13 cellular contexts compared by ENCODE assay signal in the genomic region with DNA sequence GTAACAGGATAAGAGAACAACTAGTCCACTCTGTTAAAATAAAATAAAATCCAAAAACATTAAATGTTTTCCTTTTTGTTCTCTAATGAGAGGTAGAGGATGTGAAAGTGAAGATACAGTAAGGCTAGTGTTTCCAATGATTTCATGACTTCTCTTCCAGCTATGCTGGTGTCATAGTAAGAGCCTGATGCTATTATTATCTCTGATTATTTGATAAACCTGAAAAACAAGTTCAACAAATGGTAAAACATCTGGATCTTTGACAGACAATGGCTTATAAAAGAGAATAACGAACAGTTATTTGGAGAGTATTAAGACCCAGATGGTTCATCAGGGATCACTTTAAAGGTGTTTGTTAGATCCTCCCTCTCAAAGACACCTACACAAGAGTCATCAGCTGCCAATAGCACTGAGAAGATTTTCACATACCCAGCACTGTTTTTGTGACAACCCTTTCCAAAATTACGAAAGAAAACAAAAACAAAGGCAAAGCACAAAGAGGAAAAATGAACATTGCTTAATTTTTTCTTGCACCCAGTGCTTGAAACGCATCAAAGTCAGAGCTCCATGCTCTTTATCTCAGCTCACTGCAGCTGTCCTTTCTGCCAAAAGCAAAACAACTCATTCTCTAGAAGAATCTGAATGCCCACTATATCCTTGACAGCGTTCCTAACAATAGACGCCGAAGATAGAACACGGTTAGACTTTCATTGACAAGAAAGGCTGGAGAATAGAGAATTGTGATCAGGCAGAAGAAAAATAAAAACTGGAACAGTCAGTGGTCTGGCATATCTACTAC.
DNase-seq lines count a peak whose midpoint lies in the region; ATAC-seq and TF ChIP-seq lines count a peak whose summit lies in the region.
"Had no signal": no experiment of that assay in that cellular context is flagged by ENCODE, and none has a peak within 500 bp of the region (broad histone marks: within the 10 kb centered on the region; RNA-seq: fewer than 3 reads in every experiment).

No MANE protein-coding gene starts in this region.

- ATAC-seq in HG03135 (IDR thresholded peaks at IDR 0.05; ENCODE audit: unreplicated experiment): no peak
- ATAC-seq: activated CD4-positive, alpha-beta T cell treated with anti-CD3 and anti-CD28 coated beads for 36 hours; K562 had no signal

- H3K27ac Mint-ChIP-seq in osteocyte (ENCODE audit: unreplicated experiment): peak overlapping the region; percentile 96
- H3K27ac Mint-ChIP-seq: activated CD4-positive, alpha-beta T cell treated with anti-CD3 and anti-CD28 coated beads for 36 hours had no signal

- TF ChIP-seq CTCF in coronary artery (IDR thresholded peaks at IDR 0.05) (no peak), osteocyte (IDR thresholded peaks at IDR 0.05) (no peak)

- H3K27me3 ChIP-seq in BLaER1 treated with 17β-estradiol and CSF1 and Interleukin-3, amounts not matched to agents 10 nM and 100 nM: no peaks in the 10 kb centered on the region

- H3K9ac ChIP-seq in BLaER1 treated with 17β-estradiol and CSF1 and Interleukin-3, amounts not matched to agents 10 nM and 100 nM: peak overlapping the region in 9 of 11 experiments; percentile 1 to 80 (median 54); a peak in 14 of 22 replicates
- H3K9ac ChIP-seq: parathyroid adenoma had no signal

- H3K4me1 Mint-ChIP-seq in osteocyte (ENCODE audit: unreplicated experiment): peaks cover 63% of the 10 kb centered on the region
- H3K4me1 Mint-ChIP-seq: activated CD4-positive, alpha-beta T cell treated with anti-CD3 and anti-CD28 coated beads for 36 hours had no signal

- no peaks in the 10 kb centered on the region for H3K36me3 Mint-ChIP-seq in osteocyte (ENCODE audit: unreplicated experiment)

- peak; percentile 41 for DNase-seq in HCEC 1CT
- no peak for DNase-seq in coronary artery (ENCODE audit: low spot score)
- no peak for DNase-seq in osteocyte (ENCODE audit: extremely low spot score, unreplicated experiment)
- no peak for DNase-seq in NCI-H345 treated with DMSO at 0.1 percent for 48 hours (lab: John Stamatoyannopoulos, UW; ENCODE audit: unreplicated experiment)
- no peak for DNase-seq in inferior parietal cortex (ENCODE audit: extremely low spot score)
- DNase-seq in AML-193 (lab: John Stamatoyannopoulos, UW): no peak
- DNase-seq: activated CD4-positive, alpha-beta T cell treated with anti-CD3 and anti-CD28 coated beads for 36 hours; NCI-H2029 had no signal

- no peak overlapping the region for H3K4me3 Mint-ChIP-seq in osteocyte (ENCODE audit: unreplicated experiment)
- H3K4me3 Mint-ChIP-seq: activated CD4-positive, alpha-beta T cell treated with anti-CD3 and anti-CD28 coated beads for 36 hours had no signal

- H3K9me3 ChIP-seq in BLaER1 treated with 17β-estradiol and CSF1 and Interleukin-3, amounts not matched to agents 10 nM and 100 nM (replicated peaks in 1 of 11): no peaks in the 10 kb centered on the region

- peaks cover 56 to 96% (median 92%) of the 10 kb centered on the region in 10 experiments for H3K4me1 ChIP-seq in BLaER1 treated with 17β-estradiol and CSF1 and Interleukin-3, amounts not matched to agents 10 nM and 100 nM
- H3K4me1 ChIP-seq: parathyroid adenoma had no signal

- H3K27ac ChIP-seq in BLaER1 treated with 17β-estradiol and CSF1 and Interleukin-3, amounts not matched to agents 10 nM and 100 nM: peak overlapping the region in 9 of 11 experiments; percentile 27 to 91 (median 72); a peak in 17 of 22 replicates
- H3K27ac ChIP-seq in coronary artery: peak overlapping the region; percentile 12 to 84
- H3K27ac ChIP-seq: C4-2B, parathyroid adenoma had no signal

- H3K9me3 Mint-ChIP-seq in osteocyte (ENCODE audit: unreplicated experiment): no peaks in the 10 kb centered on the region

- peak overlapping the region; percentile 79 to 94 (median 89) for H3K4me2 ChIP-seq in BLaER1 treated with 17β-estradiol and CSF1 and Interleukin-3, amounts not matched to agents 10 nM and 100 nM

- peak overlapping the region in 6 of 10 experiments; percentile 42 to 60 (median 54); a peak in 8 of 20 replicates for H3K4me3 ChIP-seq in BLaER1 treated with 17β-estradiol and CSF1 and Interleukin-3, amounts not matched to agents 10 nM and 100 nM
- peak overlapping the region; percentile 64 for H3K4me3 ChIP-seq in coronary artery
- H3K4me3 ChIP-seq: K562 had no signal

- peaks cover 0 to 11% (median 0%) of the 10 kb centered on the region in 11 experiments; a peak in 2 of 22 replicates for H4K20me1 ChIP-seq in BLaER1 treated with 17β-estradiol and CSF1 and Interleukin-3, amounts not matched to agents 10 nM and 100 nM

- no peaks in the 10 kb centered on the region for H3K36me3 ChIP-seq in BLaER1 treated with 17β-estradiol and CSF1 and Interleukin-3, amounts not matched to agents 10 nM and 100 nM

- H3K27me3 Mint-ChIP-seq in osteocyte (ENCODE audit: unreplicated experiment): no peaks in the 10 kb centered on the region
- H3K27me3 Mint-ChIP-seq: activated CD4-positive, alpha-beta T cell treated with anti-CD3 and anti-CD28 coated beads for 36 hours had no signal
